In genomic region chr21:43961382-43961909, GRCh38 we compare ENCODE assay signal across 30 cellular contexts. TPM values are rescaled to one million over a fixed set of nuclear protein-coding genes. Genes with fewer than 3 reads are reported as not detected.
DNase-seq lines count a peak whose midpoint lies in the region; ATAC-seq and TF ChIP-seq lines count a peak whose summit lies in the region.
"Had no signal": no experiment of that assay in that cellular context is flagged by ENCODE, and none has a peak within 500 bp of the region (broad histone marks: within the 10 kb centered on the region; RNA-seq: fewer than 3 reads in every experiment).

No MANE protein-coding gene starts in this region.

- no peak overlapping the region for H3K27ac Mint-ChIP-seq in activated CD4-positive, alpha-beta T cell treated with anti-CD3 and anti-CD28 coated beads, Interleukin-2, amount 10 ng/mL, durations not matched to agents 7 days and 5 days
- peak overlapping the region; percentile 1 to 60 (median 46) for H3K27ac Mint-ChIP-seq in CD4-positive, alpha-beta memory T cell
- no peak overlapping the region for H3K27ac Mint-ChIP-seq in T-helper 17 cell
- peak overlapping the region in 8 of 9 donors; percentile 52 to 89 (median 73) for H3K27ac Mint-ChIP-seq in naive thymus-derived CD4-positive, alpha-beta T cell
- H3K27ac Mint-ChIP-seq: activated naive CD4-positive, alpha-beta T cell treated with anti-CD3 and anti-CD28 coated beads, Interleukin-2, amount 10 ng/mL, durations not matched to agents 7 days and 5 days; dendritic cell treated with granulocyte-macrophage colony-stimulating factor and Interleukin-4, amounts not matched to agents 40 ng/mL and 50 ng/mL, for 4 days; endodermal cell; natural killer cell treated with Interleukin-12 subunit alpha and Interleukin-12 subunit beta and Interleukin-15 and Interleukin-18, amount 100 ng/mL, for 72 hours had no signal

- H3K9me3 Mint-ChIP-seq in activated CD4-positive, alpha-beta T cell treated with anti-CD3 and anti-CD28 coated beads, Interleukin-2, amount 10 ng/mL, durations not matched to agents 7 days and 5 days = no peaks in the 10 kb centered on the region
- H3K9me3 Mint-ChIP-seq in CD4-positive, alpha-beta memory T cell = no peaks in the 10 kb centered on the region
- H3K9me3 Mint-ChIP-seq in naive thymus-derived CD4-positive, alpha-beta T cell = no peaks in the 10 kb centered on the region
- H3K9me3 Mint-ChIP-seq: activated naive CD4-positive, alpha-beta T cell treated with anti-CD3 and anti-CD28 coated beads, Interleukin-2, amount 10 ng/mL, durations not matched to agents 7 days and 5 days; dendritic cell treated with granulocyte-macrophage colony-stimulating factor and Interleukin-4, amounts not matched to agents 40 ng/mL and 50 ng/mL, for 4 days; natural killer cell treated with Interleukin-12 subunit alpha and Interleukin-12 subunit beta and Interleukin-15 and Interleukin-18, amount 100 ng/mL, for 72 hours had no signal

- no peak overlapping the region for H3K4me3 Mint-ChIP-seq in activated CD4-positive, alpha-beta T cell treated with anti-CD3 and anti-CD28 coated beads, Interleukin-2, amount 10 ng/mL, durations not matched to agents 7 days and 5 days
- no peak overlapping the region for H3K4me3 Mint-ChIP-seq in CD4-positive, alpha-beta memory T cell
- H3K4me3 Mint-ChIP-seq in T-helper 17 cell = no peak overlapping the region
- H3K4me3 Mint-ChIP-seq in naive thymus-derived CD4-positive, alpha-beta T cell = peak overlapping the region in 2 of 10 donors; percentile 2 to 18
- H3K4me3 Mint-ChIP-seq: activated naive CD4-positive, alpha-beta T cell treated with anti-CD3 and anti-CD28 coated beads, Interleukin-2, amount 10 ng/mL, durations not matched to agents 7 days and 5 days; dendritic cell treated with granulocyte-macrophage colony-stimulating factor and Interleukin-4, amounts not matched to agents 40 ng/mL and 50 ng/mL, for 4 days; endodermal cell; natural killer cell treated with Interleukin-12 subunit alpha and Interleukin-12 subunit beta and Interleukin-15 and Interleukin-18, amount 100 ng/mL, for 72 hours had no signal

- H3K27me3 ChIP-seq in CD4-positive, alpha-beta memory T cell (ENCODE audit: insufficient read depth, low read length) = no peaks in the 10 kb centered on the region
- H3K27me3 ChIP-seq in naive thymus-derived CD4-positive, alpha-beta T cell (ENCODE audit: control insufficient read depth in 2 of 2, insufficient read depth in 2 of 2, low read length in 2 of 2) = no peaks in the 10 kb centered on the region
- H3K27me3 ChIP-seq: ascending aorta, heart right ventricle, Peyer's patch, upper lobe of right lung had no signal

- peaks cover 26% of the 10 kb centered on the region for H3K36me3 ChIP-seq in CD4-positive, alpha-beta memory T cell (ENCODE audit: insufficient read depth, low read length)
- H3K36me3 ChIP-seq in naive thymus-derived CD4-positive, alpha-beta T cell (ENCODE audit: control insufficient read depth in 2 of 3, insufficient read depth in 3 of 3, low read length in 3 of 3) = peaks cover 0 to 23% (median 6%) of the 10 kb centered on the region in 3 experiments

- TF ChIP-seq CTCF in GM20000 (IDR thresholded peaks at IDR 0.05; ENCODE audit: extremely low read depth, missing control alignments) = no peak

- peaks cover 12% of the 10 kb centered on the region for H3K4me1 Mint-ChIP-seq in activated CD4-positive, alpha-beta T cell treated with anti-CD3 and anti-CD28 coated beads, Interleukin-2, amount 10 ng/mL, durations not matched to agents 7 days and 5 days
- H3K4me1 Mint-ChIP-seq in CD4-positive, alpha-beta memory T cell = peaks cover 4 to 13% (median 10%) of the 10 kb centered on the region in 4 donors
- peaks cover 5% of the 10 kb centered on the region for H3K4me1 Mint-ChIP-seq in T-helper 17 cell
- H3K4me1 Mint-ChIP-seq in naive thymus-derived CD4-positive, alpha-beta T cell = peaks cover 9 to 28% (median 19%) of the 10 kb centered on the region in 7 donors

- DNase-seq in activated CD4-positive, alpha-beta T cell treated with anti-CD3 and anti-CD28 coated beads, Interleukin-2, amount 10 ng/mL, durations not matched to agents 7 days and 5 days = peak; percentile 29
- no peak for DNase-seq in activated CD4-positive, alpha-beta T cell treated with anti-CD3 and anti-CD28 coated beads for 1 hour
- no peak for DNase-seq in CD4-positive, alpha-beta memory T cell
- DNase-seq in T-helper 17 cell (no peak), GM20000 (ENCODE audit: low spot score) (no peak)
- peak in 5 of 9 donors; percentile 12 to 36 (median 25) for DNase-seq in naive thymus-derived CD4-positive, alpha-beta T cell
- no peak for DNase-seq in activated CD8-positive, alpha-beta memory T cell treated with anti-CD3 and anti-CD28 coated beads for 24 hours
- DNase-seq: ACHN; activated CD8-positive, alpha-beta memory T cell treated with anti-CD3 and anti-CD28 coated beads, Interleukin-2, amount 50 U/mL, for 4 hours; activated naive CD4-positive, alpha-beta T cell treated with anti-CD3 and anti-CD28 coated beads, Interleukin-2, amount 10 ng/mL, durations not matched to agents 7 days and 5 days; COR-L47; DMS53; endodermal cell; foreskin fibroblast; GF-D8; H7; heart right ventricle; lower lobe of right lung; NCI-H1092; NCI-H1694 treated with DMSO at 0.1 percent for 48 hours; NCI-H2171 treated with DMSO at 0.1 percent for 48 hours; NCI-H69; Peyer's patch; SIG-M5; upper lobe of right lung had no signal

- CTCF ChIA-PET in activated CD4-positive, alpha-beta T cell treated with anti-CD3 and anti-CD28 coated beads, Interleukin-2, amount 10 ng/mL, durations not matched to agents 7 days and 5 days (lab: Charles Lee) = interaction anchor here (0.6 to 1.0 kb wide), 2 partner anchors 24 to 151 kb away, joined by 3 read pairs; no protein-coding TSS in a partner anchor
- CTCF ChIA-PET in CD4-positive, alpha-beta memory T cell (lab: Charles Lee; ENCODE audit: partially characterized antibody) = no interaction called here
- CTCF ChIA-PET in naive thymus-derived CD4-positive, alpha-beta T cell (lab: Charles Lee) = interaction anchor here (1.4 kb wide), 1 partner anchor 23 kb away, joined by 4 read pairs; no protein-coding TSS in a partner anchor

- no peak overlapping the region for H3K4me3 ChIP-seq in CD4-positive, alpha-beta memory T cell (ENCODE audit: low read length in 2 of 2)
- H3K4me3 ChIP-seq in naive thymus-derived CD4-positive, alpha-beta T cell (ENCODE audit: low read length) = no peak overlapping the region
- H3K4me3 ChIP-seq: ascending aorta, heart right ventricle, lower lobe of right lung, Peyer's patch, upper lobe of right lung had no signal

- H3K9me3 ChIP-seq in CD4-positive, alpha-beta memory T cell (ENCODE audit: control insufficient read depth in 1 of 2, low read length in 2 of 2) = no peaks in the 10 kb centered on the region
- no peaks in the 10 kb centered on the region for H3K9me3 ChIP-seq in T-helper 17 cell (ENCODE audit: control insufficient read depth, low read length, poor library complexity, severe bottlenecking)
- H3K9me3 ChIP-seq in naive thymus-derived CD4-positive, alpha-beta T cell (ENCODE audit: control insufficient read depth in 2 of 3, low read length in 3 of 3) = no peaks in the 10 kb centered on the region
- H3K9me3 ChIP-seq: ascending aorta, heart right ventricle, lower lobe of right lung, Peyer's patch, upper lobe of right lung had no signal

- no peak overlapping the region for H3K27ac ChIP-seq in CD4-positive, alpha-beta memory T cell (ENCODE audit: low read depth, low read length)
- H3K27ac ChIP-seq in naive thymus-derived CD4-positive, alpha-beta T cell (ENCODE audit: low read depth, low read length) = no peak overlapping the region
- H3K27ac ChIP-seq: ascending aorta, heart right ventricle, lower lobe of right lung, Peyer's patch, upper lobe of right lung had no signal

- intact Hi-C loops in CD4-positive, alpha-beta memory T cell (cut with micrococcal nuclease) = no loop called here
- intact Hi-C loops in naive thymus-derived CD4-positive, alpha-beta T cell (cut with micrococcal nuclease) = no loop called here

- POLR2A ChIA-PET in activated CD4-positive, alpha-beta T cell treated with anti-CD3 and anti-CD28 coated beads, Interleukin-2, amount 10 ng/mL, durations not matched to agents 7 days and 5 days (lab: Charles Lee) = no interaction called here
- POLR2A ChIA-PET in CD4-positive, alpha-beta memory T cell (lab: Charles Lee; ENCODE audit: partially characterized antibody) = no interaction called here
- POLR2A ChIA-PET in naive thymus-derived CD4-positive, alpha-beta T cell (lab: Charles Lee) = no interaction called here

- no peaks in the 10 kb centered on the region for H3K27me3 Mint-ChIP-seq in activated CD4-positive, alpha-beta T cell treated with anti-CD3 and anti-CD28 coated beads, Interleukin-2, amount 10 ng/mL, durations not matched to agents 7 days and 5 days
- H3K27me3 Mint-ChIP-seq in CD4-positive, alpha-beta memory T cell = no peaks in the 10 kb centered on the region
- H3K27me3 Mint-ChIP-seq in T-helper 17 cell = no peaks in the 10 kb centered on the region
- no peaks in the 10 kb centered on the region for H3K27me3 Mint-ChIP-seq in naive thymus-derived CD4-positive, alpha-beta T cell
- H3K27me3 Mint-ChIP-seq: activated naive CD4-positive, alpha-beta T cell treated with anti-CD3 and anti-CD28 coated beads, Interleukin-2, amount 10 ng/mL, durations not matched to agents 7 days and 5 days; dendritic cell treated with granulocyte-macrophage colony-stimulating factor and Interleukin-4, amounts not matched to agents 40 ng/mL and 50 ng/mL, for 4 days; natural killer cell treated with Interleukin-12 subunit alpha and Interleukin-12 subunit beta and Interleukin-15 and Interleukin-18, amount 100 ng/mL, for 72 hours had no signal

- peaks cover 19% of the 10 kb centered on the region for H3K36me3 Mint-ChIP-seq in activated CD4-positive, alpha-beta T cell treated with anti-CD3 and anti-CD28 coated beads, Interleukin-2, amount 10 ng/mL, durations not matched to agents 7 days and 5 days (ENCODE audit: low read depth)
- peaks cover 21 to 43% of the 10 kb centered on the region in 2 donors for H3K36me3 Mint-ChIP-seq in CD4-positive, alpha-beta memory T cell
- H3K36me3 Mint-ChIP-seq in T-helper 17 cell (ENCODE audit: low read depth) = peaks cover 3% of the 10 kb centered on the region
- peaks cover 0 to 29% (median 21%) of the 10 kb centered on the region in 5 donors for H3K36me3 Mint-ChIP-seq in naive thymus-derived CD4-positive, alpha-beta T cell

- peaks cover 10% of the 10 kb centered on the region for H3K4me1 ChIP-seq in CD4-positive, alpha-beta memory T cell (ENCODE audit: insufficient read depth, low read length)
- peaks cover 0 to 6% of the 10 kb centered on the region in 2 donors for H3K4me1 ChIP-seq in naive thymus-derived CD4-positive, alpha-beta T cell (ENCODE audit: control insufficient read depth in 2 of 2, insufficient read depth in 2 of 2, low read length in 2 of 2)
- H3K4me1 ChIP-seq: ascending aorta, lower lobe of right lung, upper lobe of right lung had no signal

- ATAC-seq in T-helper 17 cell (peak; percentile 38), GM21526 (IDR thresholded peaks at IDR 0.05; ENCODE audit: low FRiP score, unreplicated experiment) (no peak)
- ATAC-seq in naive thymus-derived CD4-positive, alpha-beta T cell = peak; percentile 47
- ATAC-seq: esophagus mucosa; heart right ventricle; lower lobe of right lung; natural killer cell treated with Interleukin-12 subunit alpha and Interleukin-12 subunit beta and Interleukin-15 and Interleukin-18, amount 100 ng/mL, for 72 hours; upper lobe of right lung had no signal

RNA-seq across cellular contexts. Expression of gene TRAPPC10, which starts 50.7 kb away (rescaled TPM):
- total RNA-seq in activated CD4-positive, alpha-beta T cell treated with anti-CD3 and anti-CD28 coated beads, Interleukin-2, amount 10 ng/mL, durations not matched to agents 7 days and 5 days = 10 to 100 TPM; 61.7 to 76.9 TPM
- total RNA-seq in CD4-positive, alpha-beta memory T cell = 10 to 100 TPM; 94.2 to 95.5 TPM
- polyA plus RNA-seq in CD4-positive, alpha-beta memory T cell = 10 to 100 TPM; 17.7 to 40.2 TPM
- total RNA-seq in T-helper 17 cell = 100 to 1,000 TPM; 107 to 122 TPM
- total RNA-seq in naive thymus-derived CD4-positive, alpha-beta T cell = 100 to 1,000 TPM in 2 of 5 experiments, 10 to 100 TPM in 3; 80.6 to 119 (median 93.2) TPM
- 10 to 100 TPM; 15.6 to 26.5 TPM for polyA plus RNA-seq in naive thymus-derived CD4-positive, alpha-beta T cell

Comparison
In these comparisons a context has a peak if more than half of its experiments do, and no peak if none do; other contexts are left out.
1. DNase-seq: peak in activated CD4-positive, alpha-beta T cell treated with anti-CD3 and anti-CD28 coated beads, Interleukin-2, amount 10 ng/mL, durations not matched to agents 7 days and 5 days (single experiment) and naive thymus-derived CD4-positive, alpha-beta T cell (5 of 9); none in activated CD4-positive, alpha-beta T cell treated with anti-CD3 and anti-CD28 coated beads for 1 hour (single experiment), CD4-positive, alpha-beta memory T cell (0 of 5), T-helper 17 cell (0 of 3), activated CD8-positive, alpha-beta memory T cell treated with anti-CD3 and anti-CD28 coated beads for 24 hours (single experiment) and GM20000 (single experiment).
2. H3K27ac Mint-ChIP-seq: peak in CD4-positive, alpha-beta memory T cell (7 of 7) and naive thymus-derived CD4-positive, alpha-beta T cell (8 of 9); none in activated CD4-positive, alpha-beta T cell treated with anti-CD3 and anti-CD28 coated beads, Interleukin-2, amount 10 ng/mL, durations not matched to agents 7 days and 5 days (single experiment) and T-helper 17 cell (single experiment).